In genomic region chr20:11814276-11814675, GRCh38 we compare ENCODE assay signal across 17 cellular contexts.
DNase-seq lines count a peak whose midpoint lies in the region; ATAC-seq and TF ChIP-seq lines count a peak whose summit lies in the region.
"Had no signal": no experiment of that assay in that cellular context is flagged by ENCODE, and none has a peak within 500 bp of the region (broad histone marks: within the 10 kb centered on the region; RNA-seq: fewer than 3 reads in every experiment).

No MANE protein-coding gene starts in this region.

- no peaks in the 10 kb centered on the region for H3K27me3 ChIP-seq in brain microvascular endothelial cell (replicated peaks)
- H3K27me3 ChIP-seq in kidney epithelial cell (ENCODE audit: control insufficient read depth, insufficient read depth, low read length): no peaks in the 10 kb centered on the region
- H3K27me3 ChIP-seq: stomach had no signal

- H3K4me3 ChIP-seq in brain microvascular endothelial cell (ENCODE audit: low read depth, low read length) (no peak overlapping the region), kidney epithelial cell (ENCODE audit: low read depth, low read length) (no peak overlapping the region)
- H3K4me3 ChIP-seq: stomach had no signal

- in situ Hi-C loops in brain microvascular endothelial cell (cut with HindIII; ENCODE audit: low pct_ligation_motif_present, low sequenced_read_pairs): no loop called here

- peak overlapping the region; percentile 20 for H3K27ac ChIP-seq in brain microvascular endothelial cell
- H3K27ac ChIP-seq: stomach had no signal

- DNase-seq in AG08395 (ENCODE audit: low spot score) (peak; percentile 43), HS-27A (ENCODE audit: low read depth) (peak; percentile 59), brain microvascular endothelial cell (peak; percentile 78), kidney epithelial cell (ENCODE audit: low read depth) (peak; percentile 62), NCI-H510A (lab: John Stamatoyannopoulos, UW) (no peak)
- DNase-seq: activated CD4-positive, alpha-beta T cell treated with anti-CD3 and anti-CD28 coated beads, Interleukin-2, amount 50 U/mL, for 4 hours; amygdala; Calu3; cortex of kidney; Kasumi-1; naive B cell; NCI-H1436; NCI-H524; stomach had no signal

- TF ChIP-seq CTCF in brain microvascular endothelial cell (IDR thresholded peaks at IDR 0.05; ENCODE audit: low read depth, low read length, missing control alignments) (no peak), kidney epithelial cell (IDR thresholded peaks at IDR 0.05; ENCODE audit: insufficient read depth, low read length, poor library complexity, severe bottlenecking) (no peak)

- H3K36me3 ChIP-seq in brain microvascular endothelial cell (replicated peaks) (no peaks in the 10 kb centered on the region), kidney epithelial cell (ENCODE audit: control insufficient read depth, insufficient read depth, low read length) (no peaks in the 10 kb centered on the region)
- H3K36me3 ChIP-seq: stomach had no signal

- ATAC-seq in GM21526 (IDR thresholded peaks at IDR 0.05; ENCODE audit: low FRiP score, unreplicated experiment) (no peak), HG02852 (IDR thresholded peaks at IDR 0.05; ENCODE audit: unreplicated experiment) (no peak), HG03571 (IDR thresholded peaks at IDR 0.05; ENCODE audit: unreplicated experiment) (no peak)
